1 cellular context compared by ENCODE assay signal in the genomic region with DNA sequence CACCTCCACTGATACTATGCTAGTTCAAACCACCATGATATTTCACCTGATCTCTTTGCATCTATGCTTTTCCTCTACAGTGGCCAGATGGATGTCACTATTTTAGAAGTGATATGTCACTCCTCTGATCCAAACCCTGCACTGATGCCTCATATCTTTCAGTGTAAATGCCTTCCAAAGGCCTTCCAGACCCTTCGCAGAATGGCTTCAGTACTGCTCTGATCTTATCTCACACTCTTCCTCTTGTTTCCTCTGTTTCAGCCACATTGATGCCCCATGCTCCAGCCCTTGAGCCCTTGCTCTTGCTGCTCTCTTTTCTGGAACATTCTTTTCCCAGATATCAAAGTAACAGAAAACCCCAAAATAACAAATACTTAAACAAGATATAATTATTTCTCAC.
TF ChIP-seq lines count a peak whose summit lies in the region.

No MANE protein-coding gene starts in this region.

TF ChIP-seq in K562, 482 proteins besides CTCF, POLR2A, EP300 and RAD21 (continued from another document and continues in another):
- TF ChIP-seq, protein P1, sequence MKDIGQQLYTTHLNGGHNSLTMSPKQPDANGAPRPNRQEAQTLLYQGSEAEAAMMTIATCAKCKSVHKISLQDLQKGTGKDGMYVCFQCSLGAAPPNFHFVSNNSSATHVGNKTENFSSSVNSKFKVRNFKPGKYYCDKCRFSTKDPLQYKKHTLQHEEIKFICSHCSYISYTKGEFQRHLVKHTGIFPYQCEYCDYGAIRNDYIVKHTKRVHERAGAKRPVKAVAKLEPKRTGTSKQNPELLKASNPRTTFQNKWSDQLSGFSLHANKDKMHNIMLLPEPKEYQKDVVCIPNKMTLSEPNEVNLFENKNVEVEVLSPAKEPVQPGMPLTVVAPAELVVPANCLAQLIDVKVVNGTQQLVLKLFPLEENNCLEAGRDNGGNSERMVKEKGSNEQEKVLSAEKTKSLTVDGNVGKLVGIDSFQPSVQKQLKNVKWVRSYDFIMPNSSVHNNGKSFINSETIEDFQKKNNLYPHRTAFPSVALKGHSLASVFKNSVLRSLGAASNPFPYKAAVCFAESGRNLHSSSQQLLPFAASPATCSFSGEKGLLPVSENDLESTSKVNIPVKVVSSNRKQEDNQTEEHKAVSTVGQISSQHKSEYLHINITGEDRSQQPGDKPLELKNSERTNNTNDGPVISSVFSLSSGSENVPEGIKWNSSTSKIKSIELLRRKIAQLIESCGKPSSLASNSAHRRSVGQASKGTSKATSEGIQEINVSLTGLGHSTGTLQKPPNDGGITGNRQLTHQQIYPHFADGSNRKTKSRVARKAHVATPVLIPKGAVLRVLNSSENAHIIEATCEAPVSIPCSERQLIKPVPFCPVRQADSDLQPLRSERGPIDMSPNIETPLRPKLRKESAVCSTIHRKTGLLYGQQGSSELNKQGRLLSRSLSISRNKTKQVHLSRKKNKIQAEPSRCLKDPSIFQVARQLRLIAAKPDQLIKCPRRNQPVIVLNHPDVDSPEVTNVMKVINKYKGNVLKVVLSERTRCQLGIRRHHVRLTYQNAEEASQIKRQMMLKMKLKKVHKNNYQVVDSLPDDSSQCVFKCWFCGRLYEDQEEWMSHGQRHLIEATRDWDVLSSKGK (CRISPR knock-in tag; IDR thresholded peaks at IDR 0.05), result no peak
- no peak for TF ChIP-seq SMAD1 (IDR thresholded peaks at IDR 0.05; ENCODE audit: low read depth, low read length, partially characterized antibody)
- 0 out of 2 replicates have a peak, but pooled peaks have one; percentile 53 for TF ChIP-seq ELF4 (CRISPR knock-in tag; IDR thresholded peaks at IDR 0.05)
- no peak for TF ChIP-seq HSF4 (CRISPR knock-in tag; IDR thresholded peaks at IDR 0.05; ENCODE audit: borderline replicate concordance)
- TF ChIP-seq, protein P2, sequence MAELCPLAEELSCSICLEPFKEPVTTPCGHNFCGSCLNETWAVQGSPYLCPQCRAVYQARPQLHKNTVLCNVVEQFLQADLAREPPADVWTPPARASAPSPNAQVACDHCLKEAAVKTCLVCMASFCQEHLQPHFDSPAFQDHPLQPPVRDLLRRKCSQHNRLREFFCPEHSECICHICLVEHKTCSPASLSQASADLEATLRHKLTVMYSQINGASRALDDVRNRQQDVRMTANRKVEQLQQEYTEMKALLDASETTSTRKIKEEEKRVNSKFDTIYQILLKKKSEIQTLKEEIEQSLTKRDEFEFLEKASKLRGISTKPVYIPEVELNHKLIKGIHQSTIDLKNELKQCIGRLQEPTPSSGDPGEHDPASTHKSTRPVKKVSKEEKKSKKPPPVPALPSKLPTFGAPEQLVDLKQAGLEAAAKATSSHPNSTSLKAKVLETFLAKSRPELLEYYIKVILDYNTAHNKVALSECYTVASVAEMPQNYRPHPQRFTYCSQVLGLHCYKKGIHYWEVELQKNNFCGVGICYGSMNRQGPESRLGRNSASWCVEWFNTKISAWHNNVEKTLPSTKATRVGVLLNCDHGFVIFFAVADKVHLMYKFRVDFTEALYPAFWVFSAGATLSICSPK (IDR thresholded peaks at IDR 0.05; ENCODE audit: borderline replicate concordance), result no peak
- TF ChIP-seq ZNF184 (CRISPR knock-in tag; IDR thresholded peaks at IDR 0.05), result no peak
- TF ChIP-seq PTRF (tag; IDR thresholded peaks at IDR 0.05), result 0 out of 2 replicates have a peak, but pooled peaks have one; percentile 29
- no peak for TF ChIP-seq FOS (IDR thresholded peaks at IDR 0.05; ENCODE audit: extremely low read depth, insufficient read length)
- TF ChIP-seq TBL1XR1 (IDR thresholded peaks at IDR 0.05; ENCODE audit: low read length in 2 of 2), result no peak
- TF ChIP-seq, protein P3, sequence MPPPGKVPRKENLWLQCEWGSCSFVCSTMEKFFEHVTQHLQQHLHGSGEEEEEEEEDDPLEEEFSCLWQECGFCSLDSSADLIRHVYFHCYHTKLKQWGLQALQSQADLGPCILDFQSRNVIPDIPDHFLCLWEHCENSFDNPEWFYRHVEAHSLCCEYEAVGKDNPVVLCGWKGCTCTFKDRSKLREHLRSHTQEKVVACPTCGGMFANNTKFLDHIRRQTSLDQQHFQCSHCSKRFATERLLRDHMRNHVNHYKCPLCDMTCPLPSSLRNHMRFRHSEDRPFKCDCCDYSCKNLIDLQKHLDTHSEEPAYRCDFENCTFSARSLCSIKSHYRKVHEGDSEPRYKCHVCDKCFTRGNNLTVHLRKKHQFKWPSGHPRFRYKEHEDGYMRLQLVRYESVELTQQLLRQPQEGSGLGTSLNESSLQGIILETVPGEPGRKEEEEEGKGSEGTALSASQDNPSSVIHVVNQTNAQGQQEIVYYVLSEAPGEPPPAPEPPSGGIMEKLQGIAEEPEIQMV (tag; conservative IDR thresholded peaks at IDR 0.05; ENCODE audit: low read depth), result no peak
- no peak for TF ChIP-seq TOE1 (IDR thresholded peaks at IDR 0.05; ENCODE audit: borderline replicate concordance)
- no peak for TF ChIP-seq TOE1 (CRISPR knock-in tag; IDR thresholded peaks at IDR 0.05; ENCODE audit: borderline replicate concordance, low read depth)
- TF ChIP-seq, protein P4, sequence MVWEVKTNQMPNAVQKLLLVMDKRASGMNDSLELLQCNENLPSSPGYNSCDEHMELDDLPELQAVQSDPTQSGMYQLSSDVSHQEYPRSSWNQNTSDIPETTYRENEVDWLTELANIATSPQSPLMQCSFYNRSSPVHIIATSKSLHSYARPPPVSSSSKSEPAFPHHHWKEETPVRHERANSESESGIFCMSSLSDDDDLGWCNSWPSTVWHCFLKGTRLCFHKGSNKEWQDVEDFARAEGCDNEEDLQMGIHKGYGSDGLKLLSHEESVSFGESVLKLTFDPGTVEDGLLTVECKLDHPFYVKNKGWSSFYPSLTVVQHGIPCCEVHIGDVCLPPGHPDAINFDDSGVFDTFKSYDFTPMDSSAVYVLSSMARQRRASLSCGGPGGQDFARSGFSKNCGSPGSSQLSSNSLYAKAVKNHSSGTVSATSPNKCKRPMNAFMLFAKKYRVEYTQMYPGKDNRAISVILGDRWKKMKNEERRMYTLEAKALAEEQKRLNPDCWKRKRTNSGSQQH (CRISPR knock-in tag; IDR thresholded peaks at IDR 0.05), result no peak
- TF ChIP-seq, protein P5, sequence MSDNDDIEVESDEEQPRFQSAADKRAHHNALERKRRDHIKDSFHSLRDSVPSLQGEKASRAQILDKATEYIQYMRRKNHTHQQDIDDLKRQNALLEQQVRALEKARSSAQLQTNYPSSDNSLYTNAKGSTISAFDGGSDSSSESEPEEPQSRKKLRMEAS (CRISPR knock-in tag; IDR thresholded peaks at IDR 0.05), result no peak
- no peak for TF ChIP-seq ZNF561 (CRISPR knock-in tag; conservative IDR thresholded peaks at IDR 0.05)
- TF ChIP-seq, protein P6, sequence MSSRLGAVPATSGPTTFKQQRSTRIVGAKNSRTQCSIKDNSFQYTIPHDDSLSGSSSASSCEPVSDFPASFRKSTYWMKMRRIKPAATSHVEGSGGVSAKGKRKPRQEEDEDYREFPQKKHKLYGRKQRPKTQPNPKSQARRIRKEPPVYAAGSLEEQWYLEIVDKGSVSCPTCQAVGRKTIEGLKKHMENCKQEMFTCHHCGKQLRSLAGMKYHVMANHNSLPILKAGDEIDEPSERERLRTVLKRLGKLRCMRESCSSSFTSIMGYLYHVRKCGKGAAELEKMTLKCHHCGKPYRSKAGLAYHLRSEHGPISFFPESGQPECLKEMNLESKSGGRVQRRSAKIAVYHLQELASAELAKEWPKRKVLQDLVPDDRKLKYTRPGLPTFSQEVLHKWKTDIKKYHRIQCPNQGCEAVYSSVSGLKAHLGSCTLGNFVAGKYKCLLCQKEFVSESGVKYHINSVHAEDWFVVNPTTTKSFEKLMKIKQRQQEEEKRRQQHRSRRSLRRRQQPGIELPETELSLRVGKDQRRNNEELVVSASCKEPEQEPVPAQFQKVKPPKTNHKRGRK (tag; IDR thresholded peaks at IDR 0.05), result no peak
- no peak for TF ChIP-seq BMI1 (IDR thresholded peaks at IDR 0.05; ENCODE audit: low read length)
- no peak for TF ChIP-seq CSDE1 (IDR thresholded peaks at IDR 0.05)
- no peak for TF ChIP-seq YY1 (IDR thresholded peaks at IDR 0.05; ENCODE audit: borderline replicate concordance in 1 of 3, control insufficient read depth in 1 of 3, extremely low read depth in 1 of 3, insufficient read depth in 3 of 3, insufficient read length in 1 of 3, insufficient replicate concordance in 2 of 3, low read depth in 1 of 3, low read length in 2 of 3)
- TF ChIP-seq KAT7 (CRISPR knock-in tag; IDR thresholded peaks at IDR 0.05; ENCODE audit: borderline replicate concordance), result no peak
- TF ChIP-seq DDX20 (tag; IDR thresholded peaks at IDR 0.05; ENCODE audit: low read depth), result peak; percentile 84
- no peak for TF ChIP-seq EGR1 (conservative IDR thresholded peaks at IDR 0.05)
- TF ChIP-seq, protein P7, sequence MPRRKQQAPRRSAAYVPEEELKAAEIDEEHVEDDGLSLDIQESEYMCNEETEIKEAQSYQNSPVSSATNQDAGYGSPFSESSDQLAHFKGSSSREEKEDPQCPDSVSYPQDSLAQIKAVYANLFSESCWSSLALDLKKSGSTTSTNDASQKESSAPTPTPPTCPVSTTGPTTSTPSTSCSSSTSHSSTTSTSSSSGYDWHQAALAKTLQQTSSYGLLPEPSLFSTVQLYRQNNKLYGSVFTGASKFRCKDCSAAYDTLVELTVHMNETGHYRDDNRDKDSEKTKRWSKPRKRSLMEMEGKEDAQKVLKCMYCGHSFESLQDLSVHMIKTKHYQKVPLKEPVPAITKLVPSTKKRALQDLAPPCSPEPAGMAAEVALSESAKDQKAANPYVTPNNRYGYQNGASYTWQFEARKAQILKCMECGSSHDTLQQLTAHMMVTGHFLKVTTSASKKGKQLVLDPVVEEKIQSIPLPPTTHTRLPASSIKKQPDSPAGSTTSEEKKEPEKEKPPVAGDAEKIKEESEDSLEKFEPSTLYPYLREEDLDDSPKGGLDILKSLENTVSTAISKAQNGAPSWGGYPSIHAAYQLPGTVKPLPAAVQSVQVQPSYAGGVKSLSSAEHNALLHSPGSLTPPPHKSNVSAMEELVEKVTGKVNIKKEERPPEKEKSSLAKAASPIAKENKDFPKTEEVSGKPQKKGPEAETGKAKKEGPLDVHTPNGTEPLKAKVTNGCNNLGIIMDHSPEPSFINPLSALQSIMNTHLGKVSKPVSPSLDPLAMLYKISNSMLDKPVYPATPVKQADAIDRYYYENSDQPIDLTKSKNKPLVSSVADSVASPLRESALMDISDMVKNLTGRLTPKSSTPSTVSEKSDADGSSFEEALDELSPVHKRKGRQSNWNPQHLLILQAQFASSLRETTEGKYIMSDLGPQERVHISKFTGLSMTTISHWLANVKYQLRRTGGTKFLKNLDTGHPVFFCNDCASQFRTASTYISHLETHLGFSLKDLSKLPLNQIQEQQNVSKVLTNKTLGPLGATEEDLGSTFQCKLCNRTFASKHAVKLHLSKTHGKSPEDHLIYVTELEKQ (CRISPR knock-in tag; IDR thresholded peaks at IDR 0.05), result 0 out of 2 replicates have a peak, but pooled peaks have one; percentile 60
- TF ChIP-seq, protein P8, sequence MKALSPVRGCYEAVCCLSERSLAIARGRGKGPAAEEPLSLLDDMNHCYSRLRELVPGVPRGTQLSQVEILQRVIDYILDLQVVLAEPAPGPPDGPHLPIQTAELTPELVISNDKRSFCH (CRISPR knock-in tag; IDR thresholded peaks at IDR 0.05), result no peak
- TF ChIP-seq, protein P8 (tag; IDR thresholded peaks at IDR 0.05), result no peak
- TF ChIP-seq ZNF217 (CRISPR knock-in tag; IDR thresholded peaks at IDR 0.05), result no peak
- TF ChIP-seq ZNF175 (CRISPR knock-in tag; IDR thresholded peaks at IDR 0.05; ENCODE audit: low read depth), result peak; percentile 87
- TF ChIP-seq PHF20 (IDR thresholded peaks at IDR 0.05; ENCODE audit: partially characterized antibody), result no peak
- TF ChIP-seq ZFP30 (CRISPR knock-in tag; IDR thresholded peaks at IDR 0.05; ENCODE audit: borderline replicate concordance), result no peak
- TF ChIP-seq TAF15 (IDR thresholded peaks at IDR 0.05; ENCODE audit: low read depth, low read length), result no peak
- TF ChIP-seq, protein P9, sequence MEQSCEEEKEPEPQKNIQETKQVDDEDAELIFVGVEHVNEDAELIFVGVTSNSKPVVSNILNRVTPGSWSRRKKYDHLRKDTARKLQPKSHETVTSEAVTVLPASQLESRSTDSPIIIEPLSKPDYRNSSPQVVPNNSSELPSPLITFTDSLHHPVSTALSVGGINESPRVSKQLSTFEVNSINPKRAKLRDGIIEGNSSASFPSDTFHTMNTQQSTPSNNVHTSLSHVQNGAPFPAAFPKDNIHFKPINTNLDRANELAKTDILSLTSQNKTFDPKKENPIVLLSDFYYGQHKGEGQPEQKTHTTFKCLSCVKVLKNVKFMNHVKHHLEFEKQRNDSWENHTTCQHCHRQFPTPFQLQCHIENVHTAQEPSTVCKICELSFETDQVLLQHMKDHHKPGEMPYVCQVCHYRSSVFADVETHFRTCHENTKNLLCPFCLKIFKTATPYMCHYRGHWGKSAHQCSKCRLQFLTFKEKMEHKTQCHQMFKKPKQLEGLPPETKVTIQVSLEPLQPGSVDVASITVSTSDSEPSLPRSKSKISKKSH (CRISPR knock-in tag; IDR thresholded peaks at IDR 0.05), result no peak
- peak; percentile 42; the same call in 1 of the 2 replicates for TF ChIP-seq ZNF165 (CRISPR knock-in tag; IDR thresholded peaks at IDR 0.05; ENCODE audit: borderline replicate concordance)
- no peak for TF ChIP-seq HLTF (IDR thresholded peaks at IDR 0.05)
- no peak for TF ChIP-seq KDM5B (IDR thresholded peaks at IDR 0.05; ENCODE audit: insufficient replicate concordance, low read depth, low read length)
- TF ChIP-seq MEF2A (IDR thresholded peaks at IDR 0.05; ENCODE audit: control insufficient read depth, low read depth, low read length), result no peak
- TF ChIP-seq MTA1 (IDR thresholded peaks at IDR 0.05; ENCODE audit: borderline replicate concordance), result no peak
- TF ChIP-seq E2F3 (CRISPR knock-in tag; IDR thresholded peaks at IDR 0.05), result peak; percentile 45; the same call in 1 of the 2 replicates
- TF ChIP-seq, protein P10, sequence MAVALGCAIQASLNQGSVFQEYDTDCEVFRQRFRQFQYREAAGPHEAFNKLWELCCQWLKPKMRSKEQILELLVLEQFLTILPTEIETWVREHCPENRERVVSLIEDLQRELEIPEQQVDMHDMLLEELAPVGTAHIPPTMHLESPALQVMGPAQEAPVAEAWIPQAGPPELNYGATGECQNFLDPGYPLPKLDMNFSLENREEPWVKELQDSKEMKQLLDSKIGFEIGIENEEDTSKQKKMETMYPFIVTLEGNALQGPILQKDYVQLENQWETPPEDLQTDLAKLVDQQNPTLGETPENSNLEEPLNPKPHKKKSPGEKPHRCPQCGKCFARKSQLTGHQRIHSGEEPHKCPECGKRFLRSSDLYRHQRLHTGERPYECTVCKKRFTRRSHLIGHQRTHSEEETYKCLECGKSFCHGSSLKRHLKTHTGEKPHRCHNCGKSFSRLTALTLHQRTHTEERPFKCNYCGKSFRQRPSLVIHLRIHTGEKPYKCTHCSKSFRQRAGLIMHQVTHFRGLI (CRISPR knock-in tag; IDR thresholded peaks at IDR 0.05), result 0 out of 2 replicates have a peak, but pooled peaks have one; percentile 38
- TF ChIP-seq NFIC (IDR thresholded peaks at IDR 0.05), result no peak
- no peak for TF ChIP-seq JUNB (CRISPR knock-in tag; conservative IDR thresholded peaks at IDR 0.05)
- TF ChIP-seq, protein P11, sequence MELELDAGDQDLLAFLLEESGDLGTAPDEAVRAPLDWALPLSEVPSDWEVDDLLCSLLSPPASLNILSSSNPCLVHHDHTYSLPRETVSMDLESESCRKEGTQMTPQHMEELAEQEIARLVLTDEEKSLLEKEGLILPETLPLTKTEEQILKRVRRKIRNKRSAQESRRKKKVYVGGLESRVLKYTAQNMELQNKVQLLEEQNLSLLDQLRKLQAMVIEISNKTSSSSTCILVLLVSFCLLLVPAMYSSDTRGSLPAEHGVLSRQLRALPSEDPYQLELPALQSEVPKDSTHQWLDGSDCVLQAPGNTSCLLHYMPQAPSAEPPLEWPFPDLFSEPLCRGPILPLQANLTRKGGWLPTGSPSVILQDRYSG (tag; conservative IDR thresholded peaks at IDR 0.05; ENCODE audit: low read depth), result 0 out of 2 replicates have a peak, but pooled peaks have one; percentile 39
- peak; percentile 87 for TF ChIP-seq SMAD3 (CRISPR knock-in tag; conservative IDR thresholded peaks at IDR 0.05)
- TF ChIP-seq SIX5 (IDR thresholded peaks at IDR 0.05; ENCODE audit: borderline replicate concordance in 1 of 2, insufficient read depth in 1 of 2, low read depth in 1 of 2, low read length in 2 of 2), result no peak
